ENCODE assay signal across 11 cellular contexts in genomic region chr4:173924561-173924960, GRCh38.
DNase-seq lines count a peak whose midpoint lies in the region; ATAC-seq and TF ChIP-seq lines count a peak whose summit lies in the region.
"Had no signal": no experiment of that assay in that cellular context is flagged by ENCODE, and none has a peak within 500 bp of the region (broad histone marks: within the 10 kb centered on the region; RNA-seq: fewer than 3 reads in every experiment).

No MANE protein-coding gene starts in this region.

- DNase-seq in fibroblast of pulmonary artery (ENCODE audit: low read depth), result peak; percentile 18
- no peak for DNase-seq in activated naive CD8-positive, alpha-beta T cell treated with anti-CD3 and anti-CD28 coated beads for 36 hours
- no peak for DNase-seq in HFFc6
- DNase-seq in NAMALWA (ENCODE audit: low spot score), result no peak
- no peak for DNase-seq in stimulated activated CD4-positive, alpha-beta T cell treated with anti-CD3 and anti-CD28 coated beads, Interleukin-4, amount 100 ng/mL, for 1 hour
- DNase-seq: activated CD8-positive, alpha-beta memory T cell treated with anti-CD3 and anti-CD28 coated beads, Interleukin-2, amount 50 U/mL, for 48 hours; stimulated activated naive CD8-positive, alpha-beta T cell treated with anti-CD3 and anti-CD28 coated beads, Interleukin-15, amount 100 ng/mL, for 72 hours had no signal

- no peak for TF ChIP-seq POLR2A in GM18505 (IDR thresholded peaks at IDR 0.05; ENCODE audit: borderline replicate concordance, extremely low read depth, insufficient read depth, insufficient read length)

- TF ChIP-seq CTCF in fibroblast of pulmonary artery (IDR thresholded peaks at IDR 0.05; ENCODE audit: low read length, missing control alignments), result no peak
- no peak for TF ChIP-seq CTCF in HFFc6 (IDR thresholded peaks at IDR 0.05)

- no peaks in the 10 kb centered on the region for H3K9me3 Mint-ChIP-seq in activated naive CD8-positive, alpha-beta T cell treated with anti-CD3 and anti-CD28 coated beads for 36 hours
- peaks cover 22% of the 10 kb centered on the region for H3K9me3 Mint-ChIP-seq in HFFc6
- H3K9me3 Mint-ChIP-seq: stimulated activated naive CD8-positive, alpha-beta T cell treated with anti-CD3 and anti-CD28 coated beads, Interleukin-15, amount 100 ng/mL, for 72 hours; T-helper 1 cell treated with Interleukin-12 subunit alpha and Interleukin-12 subunit beta and Interleukin-4 antibody, amounts not matched to agents 30 μg/mL and 1 μg/mL, for 36 hours had no signal

- H3K4me3 ChIP-seq in fibroblast of pulmonary artery (replicated peaks; ENCODE audit: low read depth, low read length), result no peak overlapping the region

- H3K27me3 Mint-ChIP-seq in activated naive CD8-positive, alpha-beta T cell treated with anti-CD3 and anti-CD28 coated beads for 36 hours, result peaks cover 6% of the 10 kb centered on the region
- H3K27me3 Mint-ChIP-seq in HFFc6 (ENCODE audit: insufficient read depth), result no peaks in the 10 kb centered on the region; the same call in 1 of the 2 replicates
- H3K27me3 Mint-ChIP-seq: stimulated activated naive CD8-positive, alpha-beta T cell treated with anti-CD3 and anti-CD28 coated beads, Interleukin-15, amount 100 ng/mL, for 72 hours had no signal

- H3K27ac Mint-ChIP-seq in activated naive CD8-positive, alpha-beta T cell treated with anti-CD3 and anti-CD28 coated beads for 36 hours, result no peak overlapping the region
- no peak overlapping the region for H3K27ac Mint-ChIP-seq in HFFc6
- H3K27ac Mint-ChIP-seq: stimulated activated naive CD8-positive, alpha-beta T cell treated with anti-CD3 and anti-CD28 coated beads, Interleukin-15, amount 100 ng/mL, for 72 hours; T-helper 1 cell treated with Interleukin-12 subunit alpha and Interleukin-12 subunit beta and Interleukin-4 antibody, amounts not matched to agents 30 μg/mL and 1 μg/mL, for 36 hours had no signal

- no peaks in the 10 kb centered on the region for H3K4me1 Mint-ChIP-seq in activated naive CD8-positive, alpha-beta T cell treated with anti-CD3 and anti-CD28 coated beads for 36 hours
- no peaks in the 10 kb centered on the region for H3K4me1 Mint-ChIP-seq in HFFc6 (ENCODE audit: low read depth)
- H3K4me1 Mint-ChIP-seq: stimulated activated naive CD8-positive, alpha-beta T cell treated with anti-CD3 and anti-CD28 coated beads, Interleukin-15, amount 100 ng/mL, for 72 hours had no signal

- H3K36me3 Mint-ChIP-seq in activated naive CD8-positive, alpha-beta T cell treated with anti-CD3 and anti-CD28 coated beads for 36 hours, result no peaks in the 10 kb centered on the region
- H3K36me3 Mint-ChIP-seq in HFFc6 (ENCODE audit: low read depth), result no peaks in the 10 kb centered on the region

- ATAC-seq in GM18505 (IDR thresholded peaks at IDR 0.05; ENCODE audit: unreplicated experiment) (peak; percentile 81), GM21576 (IDR thresholded peaks at IDR 0.05; ENCODE audit: unreplicated experiment) (peak; percentile 58), HG03460 (IDR thresholded peaks at IDR 0.05; ENCODE audit: unreplicated experiment) (peak; percentile 78)
- ATAC-seq: stimulated activated naive CD8-positive, alpha-beta T cell treated with anti-CD3 and anti-CD28 coated beads, Interleukin-15, amount 100 ng/mL, for 72 hours had no signal

- H3K4me3 Mint-ChIP-seq in activated naive CD8-positive, alpha-beta T cell treated with anti-CD3 and anti-CD28 coated beads for 36 hours, result no peak overlapping the region
- no peak overlapping the region for H3K4me3 Mint-ChIP-seq in HFFc6
- H3K4me3 Mint-ChIP-seq: stimulated activated naive CD8-positive, alpha-beta T cell treated with anti-CD3 and anti-CD28 coated beads, Interleukin-15, amount 100 ng/mL, for 72 hours; T-helper 1 cell treated with Interleukin-12 subunit alpha and Interleukin-12 subunit beta and Interleukin-4 antibody, amounts not matched to agents 30 μg/mL and 1 μg/mL, for 36 hours had no signal
